Comparison of ENCODE assay signal across 1 cellular context in genomic region chr2:120550893-120551446, GRCh38.
TF ChIP-seq lines count a peak whose summit lies in the region.

No MANE protein-coding gene starts in this region.

TF ChIP-seq in HepG2, 621 proteins besides CTCF, POLR2A, EP300 and RAD21 (continued from another document and continues in another):
- peak; percentile 77; the same call in 1 of the 2 replicates for TF ChIP-seq ZBED4 (CRISPR knock-in tag; IDR thresholded peaks at IDR 0.05; ENCODE audit: borderline replicate concordance)
- no peak for TF ChIP-seq ZNF777 (CRISPR knock-in tag; IDR thresholded peaks at IDR 0.05)
- peak; percentile 79 for TF ChIP-seq NR2F2 (IDR thresholded peaks at IDR 0.05; ENCODE audit: borderline replicate concordance, low read depth)
- TF ChIP-seq SYNCRIP (IDR thresholded peaks at IDR 0.05; ENCODE audit: insufficient read depth, low read depth, low read length) = no peak
- peak; percentile 36; the same call in 1 of the 2 replicates for TF ChIP-seq ZNF766 (CRISPR knock-in tag; IDR thresholded peaks at IDR 0.05; ENCODE audit: borderline replicate concordance)
- peak; percentile 81; the same call in 1 of the 2 replicates for TF ChIP-seq KDM3A (CRISPR knock-in tag; IDR thresholded peaks at IDR 0.05; ENCODE audit: low read depth)
- no peak for TF ChIP-seq MXI1 (IDR thresholded peaks at IDR 0.05; ENCODE audit: borderline replicate concordance, low read depth, low read length)
- TF ChIP-seq SKIL (CRISPR knock-in tag; IDR thresholded peaks at IDR 0.05; ENCODE audit: borderline replicate concordance) = peak; percentile 82; the same call in 1 of the 2 replicates
- 0 out of 2 replicates have a peak, but pooled peaks have one; percentile 33 for TF ChIP-seq RELA (CRISPR knock-in tag; IDR thresholded peaks at IDR 0.05)
- TF ChIP-seq CBX1 (IDR thresholded peaks at IDR 0.05; ENCODE audit: low read depth) = no peak
- TF ChIP-seq NKX3-1 (CRISPR knock-in tag; IDR thresholded peaks at IDR 0.05) = no peak
- TF ChIP-seq SCMH1 (CRISPR knock-in tag; IDR thresholded peaks at IDR 0.05; ENCODE audit: borderline replicate concordance) = no peak
- TF ChIP-seq ZBTB39 (CRISPR knock-in tag; IDR thresholded peaks at IDR 0.05) = peak; percentile 87
- no peak for TF ChIP-seq AGO2 (optimal IDR thresholded peaks at IDR 0.05; ENCODE audit: low read depth, low read length)
- TF ChIP-seq NR2F6 (IDR thresholded peaks at IDR 0.05) = peak; percentile 86
- peak; percentile 89 for TF ChIP-seq NR2F6 (CRISPR knock-in tag; IDR thresholded peaks at IDR 0.05)
- no peak for TF ChIP-seq CEBPZ (IDR thresholded peaks at IDR 0.05; ENCODE audit: low read length)
- peak; percentile 98 for TF ChIP-seq GATAD2A (CRISPR knock-in tag; IDR thresholded peaks at IDR 0.05)
- no peak for TF ChIP-seq KLF15 (CRISPR knock-in tag; IDR thresholded peaks at IDR 0.05; ENCODE audit: borderline replicate concordance)
- no peak for TF ChIP-seq MXD1 (CRISPR knock-in tag; IDR thresholded peaks at IDR 0.05)
- TF ChIP-seq ZNF83 (CRISPR knock-in tag; IDR thresholded peaks at IDR 0.05; ENCODE audit: borderline replicate concordance) = no peak
- TF ChIP-seq SPEN (CRISPR knock-in tag; IDR thresholded peaks at IDR 0.05; ENCODE audit: low read depth) = no peak; the same call in 1 of the 2 replicates
- TF ChIP-seq RFX3 (CRISPR knock-in tag; IDR thresholded peaks at IDR 0.05) = no peak
- no peak for TF ChIP-seq AKNA (CRISPR knock-in tag; IDR thresholded peaks at IDR 0.05; ENCODE audit: borderline replicate concordance)
- TF ChIP-seq GPBP1L1 (CRISPR knock-in tag; IDR thresholded peaks at IDR 0.05) = no peak
- TF ChIP-seq FUBP1 (CRISPR knock-in tag; IDR thresholded peaks at IDR 0.05; ENCODE audit: borderline replicate concordance) = no peak
- no peak for TF ChIP-seq TRIM24 (CRISPR knock-in tag; IDR thresholded peaks at IDR 0.05)
- TF ChIP-seq ZNF101 (CRISPR knock-in tag; IDR thresholded peaks at IDR 0.05; ENCODE audit: borderline replicate concordance, low read depth) = no peak
- no peak for TF ChIP-seq FOXM1 (CRISPR knock-in tag; IDR thresholded peaks at IDR 0.05)
- TF ChIP-seq ZNF615 (CRISPR knock-in tag; IDR thresholded peaks at IDR 0.05; ENCODE audit: borderline replicate concordance) = 0 out of 2 replicates have a peak, but pooled peaks have one; percentile 86
- no peak for TF ChIP-seq ZNF703 (CRISPR knock-in tag; IDR thresholded peaks at IDR 0.05; ENCODE audit: borderline replicate concordance)
- TF ChIP-seq ZNF121 (CRISPR knock-in tag; IDR thresholded peaks at IDR 0.05) = peak; percentile 96
- no peak for TF ChIP-seq DR1 (CRISPR knock-in tag; IDR thresholded peaks at IDR 0.05)
- TF ChIP-seq ZNF329 (CRISPR knock-in tag; IDR thresholded peaks at IDR 0.05; ENCODE audit: low read depth) = no peak
